Comparison of ENCODE assay signal across 12 cellular contexts in genomic region chr11:70914496-70914895, GRCh38.
A peak's percentile ranks its signal among the peaks of the same experiment; 100 is the strongest.
DNase-seq lines count a peak whose midpoint lies in the region; ATAC-seq, FAIRE-seq and TF ChIP-seq lines count a peak whose summit lies in the region.
"Had no signal": no experiment of that assay in that cellular context is flagged by ENCODE, and none has a peak within 500 bp of the region (broad histone marks: within the 10 kb centered on the region; RNA-seq: fewer than 3 reads in every experiment).

No MANE protein-coding gene starts in this region.

- peak overlapping the region; percentile 59 for H3K27ac Mint-ChIP-seq in progenitor cell of endocrine pancreas
- H3K27ac Mint-ChIP-seq: CD4-positive, CD25-positive, alpha-beta regulatory T cell had no signal

- H3K27me3 ChIP-seq in HUES48 (ENCODE audit: control insufficient read depth, insufficient read depth, low read length) (no peaks in the 10 kb centered on the region), dorsolateral prefrontal cortex (peaks cover 0 to 4% (median 0%) of the 10 kb centered on the region in 45 donors)

- no peaks in the 10 kb centered on the region for H3K27me3 Mint-ChIP-seq in progenitor cell of endocrine pancreas

- TF ChIP-seq CTCF in dorsolateral prefrontal cortex (IDR thresholded peaks at IDR 0.05 in 54 of 56, conservative IDR thresholded peaks at IDR 0.05 in 2 of 56; ENCODE audit: low read depth in 1 of 56, partially characterized antibody in 56 of 56) (no peak), progenitor cell of endocrine pancreas (IDR thresholded peaks at IDR 0.05; ENCODE audit: unreplicated experiment) (no peak)

- no peak overlapping the region for H3K4me3 ChIP-seq in HUES48 (ENCODE audit: low read depth, low read length)
- H3K4me3 ChIP-seq in dorsolateral prefrontal cortex = no peak overlapping the region
- H3K4me3 ChIP-seq: K562 had no signal

- peak; percentile 15 for ATAC-seq in left colon
- ATAC-seq: K562 had no signal

- H3K9ac ChIP-seq in HUES48 (ENCODE audit: low read depth, low read length) = no peak overlapping the region

- FAIRE-seq in GM12891 (lab: Jason Lieb, UNC) = no peak
- FAIRE-seq: GM18507, K562 had no signal

- H3K4me1 ChIP-seq in HUES48 (ENCODE audit: control insufficient read depth, insufficient read depth, low read length) = peaks cover 19% of the 10 kb centered on the region

- intact Hi-C loops in dorsolateral prefrontal cortex (cut with DNase I) (no loop called here), left colon (cut with DNase I, micrococcal nuclease) (no loop called here)

- no peaks in the 10 kb centered on the region for H3K36me3 ChIP-seq in HUES48 (ENCODE audit: control insufficient read depth, insufficient read depth, low read length)

- H3K4me3 Mint-ChIP-seq in progenitor cell of endocrine pancreas (ENCODE audit: low read depth) = no peak overlapping the region
- H3K4me3 Mint-ChIP-seq: CD4-positive, CD25-positive, alpha-beta regulatory T cell had no signal

- H3K36me3 Mint-ChIP-seq in progenitor cell of endocrine pancreas (ENCODE audit: insufficient read depth) = peaks cover 5% of the 10 kb centered on the region
- H3K36me3 Mint-ChIP-seq: CD4-positive, CD25-positive, alpha-beta regulatory T cell had no signal

- peaks cover 12% of the 10 kb centered on the region for H3K4me1 Mint-ChIP-seq in progenitor cell of endocrine pancreas (ENCODE audit: low read depth)
- H3K4me1 Mint-ChIP-seq: CD4-positive, CD25-positive, alpha-beta regulatory T cell had no signal

- no peaks in the 10 kb centered on the region for H3K9me3 ChIP-seq in HUES48 (ENCODE audit: control insufficient read depth, insufficient read depth, low read length)

- TF ChIP-seq POLR2A in GM12891 (IDR thresholded peaks at IDR 0.05; ENCODE audit: low read depth, low read length) = no peak

- H3K27ac ChIP-seq in HUES48 (ENCODE audit: low read depth, low read length) (peak overlapping the region; percentile 15), dorsolateral prefrontal cortex (peak overlapping the region in 47 of 59 donors; percentile 2 to 83 (median 53))

- peaks cover 3% of the 10 kb centered on the region for H3K9me3 Mint-ChIP-seq in progenitor cell of endocrine pancreas (ENCODE audit: low read depth)

- DNase-seq in dorsolateral prefrontal cortex (no peak), left colon (no peak), progenitor cell of endocrine pancreas (ENCODE audit: low spot score, unreplicated experiment) (no peak), NOMO-1 (lab: John Stamatoyannopoulos, UW; ENCODE audit: unreplicated experiment in 2 of 2) (no peak), NCI-H345 (lab: John Stamatoyannopoulos, UW) (no peak), GM12891 (ENCODE audit: insufficient read length, low spot score) (no peak), NCI-H82 (lab: John Stamatoyannopoulos, UW) (no peak)
- DNase-seq: AML-193; CD4-positive, CD25-positive, alpha-beta regulatory T cell had no signal

TF ChIP-seq in GM12891, 5 proteins besides CTCF, POLR2A, EP300 and RAD21:
- TF ChIP-seq POU2F2 (IDR thresholded peaks at IDR 0.05; ENCODE audit: low read depth, low read length) = no peak
- TF ChIP-seq POLR2AphosphoS5 (IDR thresholded peaks at IDR 0.05; ENCODE audit: low read depth, low read length) = no peak
- TF ChIP-seq SPI1 (IDR thresholded peaks at IDR 0.05; ENCODE audit: low read depth, low read length) = no peak
- no peak for TF ChIP-seq TAF1 (IDR thresholded peaks at IDR 0.05; ENCODE audit: low read depth, low read length)
- TF ChIP-seq PAX5 (IDR thresholded peaks at IDR 0.05; ENCODE audit: insufficient read depth, low read length, severe bottlenecking) = no peak
